ENCODE assay signal across 10 cellular contexts in the genomic region with DNA sequence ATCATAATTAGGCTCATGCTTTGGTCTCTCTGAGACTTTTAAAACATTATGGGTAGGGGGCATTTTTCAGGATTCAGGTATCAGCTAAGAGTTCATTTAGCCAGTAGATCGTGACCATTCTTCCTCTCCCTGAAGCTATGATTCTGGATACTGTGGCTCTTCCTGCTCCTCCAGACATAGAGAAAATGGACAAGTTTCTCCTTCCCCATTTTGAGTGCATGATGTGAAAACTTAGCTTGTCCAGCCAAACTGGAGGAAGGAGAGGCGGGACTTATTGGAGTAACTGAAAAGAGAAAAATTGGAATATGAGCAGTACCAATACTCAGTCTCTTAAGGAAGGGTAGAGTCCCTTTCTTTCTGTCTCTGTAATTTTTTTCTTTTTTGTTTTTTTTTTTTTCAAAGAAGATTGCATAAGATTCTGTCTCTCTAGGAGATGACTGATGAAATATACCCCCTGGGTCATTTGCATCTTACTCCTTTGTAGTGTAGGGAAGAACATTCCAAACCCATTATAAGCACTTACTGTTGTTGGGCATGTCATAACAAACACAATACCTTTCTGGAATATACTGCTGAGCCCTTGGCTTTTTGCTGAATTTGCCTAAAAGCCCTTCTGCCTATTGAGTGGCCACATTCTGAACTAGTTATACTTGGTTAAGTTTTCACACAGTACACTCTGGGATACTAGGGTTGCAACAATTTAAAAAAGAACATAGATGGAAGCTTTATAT.
DNase-seq lines count a peak whose midpoint lies in the region; ATAC-seq, FAIRE-seq and TF ChIP-seq lines count a peak whose summit lies in the region.
"Had no signal": no experiment of that assay in that cellular context is flagged by ENCODE, and none has a peak within 500 bp of the region (broad histone marks: within the 10 kb centered on the region; RNA-seq: fewer than 3 reads in every experiment).

No MANE protein-coding gene starts in this region.

- H3K27me3 Mint-ChIP-seq in CD8-positive, alpha-beta memory T cell = no peaks in the 10 kb centered on the region

- no peak overlapping the region for H3K27ac ChIP-seq in CD8-positive, alpha-beta memory T cell (ENCODE audit: low read depth, low read length)
- H3K27ac ChIP-seq: adrenal gland had no signal

- H3K4me1 Mint-ChIP-seq in CD8-positive, alpha-beta memory T cell = peaks cover 4 to 13% (median 9%) of the 10 kb centered on the region in 3 donors

- H3K27ac Mint-ChIP-seq in CD8-positive, alpha-beta memory T cell = no peak overlapping the region

- peaks cover 0 to 2% (median 0%) of the 10 kb centered on the region in 5 donors for H3K9me3 Mint-ChIP-seq in CD8-positive, alpha-beta memory T cell

- peaks cover 2 to 13% (median 11%) of the 10 kb centered on the region in 3 donors for H3K36me3 Mint-ChIP-seq in CD8-positive, alpha-beta memory T cell

- H3K27me3 ChIP-seq in bronchial epithelial cell (ENCODE audit: control insufficient read depth, insufficient read depth, low read length) = no peaks in the 10 kb centered on the region
- H3K27me3 ChIP-seq in CD8-positive, alpha-beta memory T cell (ENCODE audit: insufficient read depth, low read length, poor library complexity, severe bottlenecking) = no peaks in the 10 kb centered on the region
- H3K27me3 ChIP-seq: adrenal gland had no signal

- no peak overlapping the region for H3K4me3 Mint-ChIP-seq in CD8-positive, alpha-beta memory T cell

- no peak for ATAC-seq in HG03520 (IDR thresholded peaks at IDR 0.05; ENCODE audit: unreplicated experiment)

- DNase-seq in AG20443 (ENCODE audit: low spot score) (peak; percentile 74), KBM-7 (peak; percentile 38), bronchial epithelial cell (ENCODE audit: low read depth) (peak; percentile 99), kidney glomerular epithelial cell (lab: John Stamatoyannopoulos, UW) (peak; percentile 76), GM10248 (ENCODE audit: extremely low spot score) (no peak), inferior parietal cortex (ENCODE audit: extremely low spot score) (no peak)
- DNase-seq in CD8-positive, alpha-beta memory T cell = no peak
- DNase-seq: activated CD4-positive, alpha-beta T cell treated with anti-CD3 and anti-CD28 coated beads for 48 hours; adrenal gland had no signal

- H3K4me1 ChIP-seq in CD8-positive, alpha-beta memory T cell (ENCODE audit: insufficient read depth, low read length) = no peaks in the 10 kb centered on the region

- H3K9me3 ChIP-seq in CD8-positive, alpha-beta memory T cell (ENCODE audit: low read length) = no peaks in the 10 kb centered on the region
- H3K9me3 ChIP-seq: adrenal gland had no signal

- TF ChIP-seq CTCF in bronchial epithelial cell (IDR thresholded peaks at IDR 0.05; ENCODE audit: insufficient read depth, low read length, severe bottlenecking) = no peak
- no peak for TF ChIP-seq CTCF in GM10248 (IDR thresholded peaks at IDR 0.05; ENCODE audit: control extremely low read depth, extremely low read depth, low read depth, missing control alignments)

- H3K4me3 ChIP-seq in bronchial epithelial cell (ENCODE audit: low read depth, low read length) = no peak overlapping the region
- H3K4me3 ChIP-seq in CD8-positive, alpha-beta memory T cell (ENCODE audit: low read length) = no peak overlapping the region
- H3K4me3 ChIP-seq: adrenal gland had no signal

- no peak for FAIRE-seq in bronchial epithelial cell (lab: Jason Lieb, UNC)

- no peaks in the 10 kb centered on the region for H3K36me3 ChIP-seq in bronchial epithelial cell (ENCODE audit: control insufficient read depth, insufficient read depth, low read length)
- H3K36me3 ChIP-seq in CD8-positive, alpha-beta memory T cell (ENCODE audit: insufficient read depth, low read length) = no peaks in the 10 kb centered on the region
- H3K36me3 ChIP-seq: adrenal gland had no signal

- POLR2A ChIA-PET in GM10248 (lab: Yijun Ruan, JAX) = no interaction called here
- POLR2A ChIA-PET in CD8-positive, alpha-beta memory T cell (lab: Charles Lee) = no interaction called here

- in situ Hi-C loops in KBM-7 (cut with MboI; ENCODE audit: low pct_unique_long_range_greater_than_20kb, low sequenced_read_pairs) = no loop called here

- CTCF ChIA-PET in GM10248 (lab: Yijun Ruan, JAX) = interaction anchor here (1.2 to 2.0 kb wide), 4 partner anchors 10 to 934 kb away, joined by 4 to 12 read pairs (median 6); no protein-coding TSS in a partner anchor
- CTCF ChIA-PET in CD8-positive, alpha-beta memory T cell (lab: Charles Lee) = interaction anchor here (1.4 kb wide), 1 partner anchor 933 kb away, joined by 3 read pairs; no protein-coding TSS in a partner anchor

Comparison
In these comparisons a context has a peak if more than half of its experiments do, and no peak if none do; other contexts are left out.
1. DNase-seq: peak in AG20443 (single experiment), KBM-7 (single experiment), bronchial epithelial cell (single experiment) and kidney glomerular epithelial cell (single experiment); none in GM10248 (single experiment), inferior parietal cortex (single experiment) and CD8-positive, alpha-beta memory T cell (0 of 5).